Comparison of ENCODE assay signal across 14 cellular contexts in the genomic region with DNA sequence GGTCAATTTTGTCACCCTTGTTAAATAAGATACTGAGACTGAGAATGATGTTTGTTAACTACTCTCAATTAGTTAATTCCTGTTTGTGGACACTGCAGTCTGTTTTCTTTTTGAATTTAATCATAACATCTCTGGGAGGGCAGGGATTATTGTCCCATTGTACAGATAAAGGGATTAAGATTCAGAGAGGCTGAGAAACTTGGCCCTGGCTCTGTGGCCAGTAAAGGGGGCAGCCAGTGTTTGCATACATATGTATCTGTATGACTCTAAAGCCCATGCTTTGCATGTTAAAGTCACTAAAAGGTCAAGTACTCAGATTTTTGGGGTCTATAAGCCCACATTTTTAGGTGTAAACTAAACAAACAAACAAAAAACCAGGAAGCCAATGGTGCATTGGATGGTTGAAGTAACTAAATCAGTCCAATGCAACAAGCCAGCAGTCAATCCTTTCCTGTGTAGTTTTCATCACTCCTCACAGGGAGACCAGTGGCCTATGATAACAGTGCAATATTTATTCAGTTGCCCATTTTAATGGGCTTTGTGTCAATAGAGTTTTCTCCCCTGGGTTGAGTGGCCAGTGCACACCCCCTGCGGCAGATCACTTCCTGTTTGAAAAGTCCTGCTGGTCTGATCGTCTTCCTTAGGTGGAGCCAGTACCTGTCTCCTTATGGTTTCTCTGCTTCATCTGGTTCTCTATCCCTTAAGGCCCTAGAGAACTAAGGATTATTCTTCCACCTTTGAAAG.
DNase-seq lines count a peak whose midpoint lies in the region; ATAC-seq, FAIRE-seq and TF ChIP-seq lines count a peak whose summit lies in the region.
"Had no signal": no experiment of that assay in that cellular context is flagged by ENCODE, and none has a peak within 500 bp of the region (broad histone marks: within the 10 kb centered on the region; RNA-seq: fewer than 3 reads in every experiment).

No MANE protein-coding gene starts in this region.

- peak overlapping the region; percentile 95 for H3K27ac Mint-ChIP-seq in osteocyte (ENCODE audit: unreplicated experiment)
- H3K27ac Mint-ChIP-seq: activated CD8-positive, alpha-beta T cell treated with anti-CD3 and anti-CD28 coated beads, Interleukin-2, amount 10 ng/mL, durations not matched to agents 7 days and 5 days had no signal

- H2AFZ ChIP-seq in GM23248 (no peak overlapping the region), GM12878 (ENCODE audit: control insufficient read depth, low read depth, low read length) (no peak overlapping the region)

- no peaks in the 10 kb centered on the region for H3K27me3 Mint-ChIP-seq in osteocyte (ENCODE audit: unreplicated experiment)

- no peak for FAIRE-seq in GM12878 (lab: Jason Lieb, UNC)

- DNase-seq in GM23248 (no peak), NCI-H2081 treated with DMSO at 0.1 percent for 48 hours (lab: John Stamatoyannopoulos, UW) (peak; percentile 26), GM12878 (ENCODE audit: low read depth, low spot score) (no peak), osteocyte (ENCODE audit: extremely low spot score, unreplicated experiment) (no peak), dermis blood vessel endothelial cell (no peak), KG1 (lab: John Stamatoyannopoulos, UW) (no peak), left ventricle myocardium inferior (no peak)
- DNase-seq: activated CD8-positive, alpha-beta T cell treated with anti-CD3 and anti-CD28 coated beads, Interleukin-2, amount 10 ng/mL, durations not matched to agents 7 days and 5 days; erythroblast; heart right ventricle; posterior cingulate gyrus; stimulated activated naive CD4-positive, alpha-beta T cell treated with Interleukin-2 at 50 U/mL for 16 hours; uterus had no signal

- no peak overlapping the region for H3K4me3 Mint-ChIP-seq in osteocyte (ENCODE audit: unreplicated experiment)
- H3K4me3 Mint-ChIP-seq: activated CD8-positive, alpha-beta T cell treated with anti-CD3 and anti-CD28 coated beads, Interleukin-2, amount 10 ng/mL, durations not matched to agents 7 days and 5 days had no signal

- POLR2A ChIA-PET in GM12878 (lab: Charles Lee) = no interaction called here

- H3K4me3 ChIP-seq in GM23248 (no peak overlapping the region), GM12878 (no peak overlapping the region), left ventricle myocardium inferior (no peak overlapping the region)
- H3K4me3 ChIP-seq: BLaER1, heart right ventricle, uterus had no signal

- peaks cover 34% of the 10 kb centered on the region; the same call in 1 of the 2 replicates for H3F3A ChIP-seq in GM23248 (ENCODE audit: insufficient read depth)

- peak overlapping the region; percentile 76 for H3K27ac ChIP-seq in GM23248
- H3K27ac ChIP-seq in GM12878 (ENCODE audit: control insufficient read depth, insufficient read depth) = no peak overlapping the region
- no peak overlapping the region for H3K27ac ChIP-seq in left ventricle myocardium inferior (replicated peaks)
- H3K27ac ChIP-seq: BLaER1 had no signal

- H3K79me2 ChIP-seq in GM23248 (ENCODE audit: insufficient read depth) = no peaks in the 10 kb centered on the region
- H3K79me2 ChIP-seq in GM12878 (ENCODE audit: control insufficient read depth, insufficient read depth, low read length) = 0 out of 2 replicates have a peak, but pooled peaks cover 1% of the 10 kb centered on the region

- CTCF ChIA-PET in GM12878 (lab: Yijun Ruan, JAX) = interaction anchor here (1.1 kb wide), 1 partner anchor 28 kb away, joined by 3 read pairs; no protein-coding TSS in a partner anchor

- peak; percentile 51 for ATAC-seq in GM12878
- ATAC-seq: activated CD8-positive, alpha-beta T cell treated with anti-CD3 and anti-CD28 coated beads, Interleukin-2, amount 10 ng/mL, durations not matched to agents 7 days and 5 days; heart right ventricle had no signal

- H3K4me1 Mint-ChIP-seq in osteocyte (ENCODE audit: unreplicated experiment) = peaks cover 38% of the 10 kb centered on the region

- no TSS peak for BruUV-seq in GM12878 (replicated peaks; lab: Mats Ljungman, UMichigan)

- no peaks in the 10 kb centered on the region for H3K9me3 Mint-ChIP-seq in osteocyte (ENCODE audit: unreplicated experiment)

- peak overlapping the region; percentile 55 for H3K4me2 ChIP-seq in GM23248 (ENCODE audit: unreplicated experiment)
- H3K4me2 ChIP-seq in GM12878 (ENCODE audit: control insufficient read depth, insufficient read depth) = no peak overlapping the region
- H3K4me2 ChIP-seq: BLaER1 had no signal

- intact Hi-C loops in GM12878 (cut with micrococcal nuclease; ENCODE audit: unreplicated experiment) = no loop called here
- intact Hi-C loops in left ventricle myocardium inferior (cut with micrococcal nuclease) = no loop called here

- SMC1A ChIA-PET in GM12878 (lab: Charles Lee; ENCODE audit: uncharacterized antibody, unreplicated experiment) = no interaction called here

- no peaks in the 10 kb centered on the region for H3K27me3 ChIP-seq in GM23248 (replicated peaks; ENCODE audit: insufficient read depth)
- no peaks in the 10 kb centered on the region for H3K27me3 ChIP-seq in GM12878 (replicated peaks in 1 of 2; ENCODE audit: control insufficient read depth in 2 of 2, insufficient read depth in 2 of 2, low read length in 1 of 2)
- H3K27me3 ChIP-seq in left ventricle myocardium inferior (ENCODE audit: low read depth) = no peaks in the 10 kb centered on the region
- H3K27me3 ChIP-seq: BLaER1, heart right ventricle, uterus had no signal

- RAD21 ChIA-PET in GM12878 (lab: Charles Lee; ENCODE audit: unreplicated experiment) = interaction anchor here (0.7 kb wide), 1 partner anchor 26 kb away, joined by 3 read pairs; no protein-coding TSS in a partner anchor

- H3K9me3 ChIP-seq in GM23248 (ENCODE audit: low read depth) (no peaks in the 10 kb centered on the region), GM12878 (replicated peaks; ENCODE audit: control insufficient read depth, insufficient read depth, low read length) (no peaks in the 10 kb centered on the region), left ventricle myocardium inferior (replicated peaks) (no peaks in the 10 kb centered on the region)
- H3K9me3 ChIP-seq: BLaER1, heart right ventricle, uterus had no signal

- in situ Hi-C loops in GM23248 (cut with MboI) (loop anchor here (10.0 kb wide), 1 partner anchor 993 kb away; no protein-coding TSS in a partner anchor), GM12878 (cut with MboI) (no loop called here)

- no peaks in the 10 kb centered on the region for H4K20me1 ChIP-seq in GM23248 (ENCODE audit: insufficient read depth)
- no peaks in the 10 kb centered on the region for H4K20me1 ChIP-seq in GM12878 (ENCODE audit: control insufficient read depth, insufficient read depth)
- H4K20me1 ChIP-seq: BLaER1 had no signal

- TF ChIP-seq RAD21 in GM12878 (IDR thresholded peaks at IDR 0.05; ENCODE audit: insufficient read depth, low read depth, low read length) = no peak

- no peak overlapping the region for H3K9ac ChIP-seq in GM23248
- no peak overlapping the region for H3K9ac ChIP-seq in GM12878 (ENCODE audit: control insufficient read depth, insufficient read depth, low read length)
- H3K9ac ChIP-seq: BLaER1 had no signal

- TF ChIP-seq POLR2A in GM12878 (IDR thresholded peaks at IDR 0.05; ENCODE audit: low read depth, low read length) = no peak

- H3K4me1 ChIP-seq in GM23248 (ENCODE audit: insufficient read depth) (peaks cover 37% of the 10 kb centered on the region), GM12878 (ENCODE audit: control insufficient read depth, insufficient read depth, low read length) (peaks cover 3% of the 10 kb centered on the region), left ventricle myocardium inferior (peaks cover 3% of the 10 kb centered on the region)
- H3K4me1 ChIP-seq: uterus had no signal

- TF ChIP-seq EP300 in GM12878 (IDR thresholded peaks at IDR 0.05; ENCODE audit: borderline replicate concordance in 1 of 2, control insufficient read depth in 1 of 2, low read depth in 2 of 2, low read length in 2 of 2) = no peak

- TF ChIP-seq CTCF in GM12878 (IDR thresholded peaks at IDR 0.05 in 2 of 3, conservative IDR thresholded peaks at IDR 0.05 in 1 of 3; ENCODE audit: control insufficient read depth in 2 of 3, extremely low read depth in 1 of 3, insufficient read depth in 1 of 3, low read depth in 3 of 3, low read length in 3 of 3) (no peak), osteocyte (IDR thresholded peaks at IDR 0.05) (no peak), left ventricle myocardium inferior (IDR thresholded peaks at IDR 0.05; ENCODE audit: borderline replicate concordance) (no peak)

- H3K36me3 ChIP-seq in GM23248 (ENCODE audit: low read depth) = no peaks in the 10 kb centered on the region
- no peaks in the 10 kb centered on the region for H3K36me3 ChIP-seq in GM12878 (ENCODE audit: control insufficient read depth in 2 of 2, insufficient read depth in 2 of 2, low read length in 1 of 2)
- H3K36me3 ChIP-seq in left ventricle myocardium inferior = no peaks in the 10 kb centered on the region
- H3K36me3 ChIP-seq: BLaER1, heart right ventricle, uterus had no signal

- 98 to 100% methylated on average over 2 of the region's 2 CpGs for WGBS in GM23248 (ENCODE audit: low coverage in 1 of 2, low lambda C conversion rate in 2 of 2, missing lambda C conversion rate in 2 of 2), 2 experiments
- WGBS in GM12878 (ENCODE audit: insufficient coverage, insufficient replicate concordance, low lambda C conversion rate, missing lambda C conversion rate) = 100% methylated on average over 2 of the region's 2 CpGs

- no peaks in the 10 kb centered on the region for H3K36me3 Mint-ChIP-seq in osteocyte (ENCODE audit: unreplicated experiment)

- H3K9me2 ChIP-seq in GM23248 (ENCODE audit: insufficient read depth) = no peaks in the 10 kb centered on the region

TF ChIP-seq in GM12878, 131 proteins besides CTCF, POLR2A, EP300 and RAD21 (continues in another document):
- TF ChIP-seq ZNF274 (IDR thresholded peaks at IDR 0.05; ENCODE audit: insufficient read depth, insufficient read length) = no peak
- TF ChIP-seq, protein P1, sequence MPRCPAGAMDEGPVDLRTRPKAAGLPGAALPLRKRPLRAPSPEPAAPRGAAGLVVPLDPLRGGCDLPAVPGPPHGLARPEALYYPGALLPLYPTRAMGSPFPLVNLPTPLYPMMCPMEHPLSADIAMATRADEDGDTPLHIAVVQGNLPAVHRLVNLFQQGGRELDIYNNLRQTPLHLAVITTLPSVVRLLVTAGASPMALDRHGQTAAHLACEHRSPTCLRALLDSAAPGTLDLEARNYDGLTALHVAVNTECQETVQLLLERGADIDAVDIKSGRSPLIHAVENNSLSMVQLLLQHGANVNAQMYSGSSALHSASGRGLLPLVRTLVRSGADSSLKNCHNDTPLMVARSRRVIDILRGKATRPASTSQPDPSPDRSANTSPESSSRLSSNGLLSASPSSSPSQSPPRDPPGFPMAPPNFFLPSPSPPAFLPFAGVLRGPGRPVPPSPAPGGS (IDR thresholded peaks at IDR 0.05; ENCODE audit: borderline replicate concordance, insufficient read depth, low read depth, low read length, poor library complexity, severe bottlenecking) = no peak
- TF ChIP-seq MYC (IDR thresholded peaks at IDR 0.05; ENCODE audit: insufficient read depth, insufficient read length, insufficient replicate concordance, low read length, severe bottlenecking) = no peak
- TF ChIP-seq YBX1 (IDR thresholded peaks at IDR 0.05) = no peak
